Comparison of ENCODE assay signal across 9 cellular contexts in genomic region chr1:153627797-153628626, GRCh38. TPM values are rescaled to one million over a fixed set of nuclear protein-coding genes. Genes with fewer than 3 reads are reported as not detected.
DNase-seq lines count a peak whose midpoint lies in the region; ATAC-seq, FAIRE-seq and TF ChIP-seq lines count a peak whose summit lies in the region.
"Had no signal": no experiment of that assay in that cellular context is flagged by ENCODE, and none has a peak within 500 bp of the region (broad histone marks: within the 10 kb centered on the region; RNA-seq: fewer than 3 reads in every experiment).

S100A1 (plus strand) TSS chr1:153628434; CDS start chr1:153630522, 2,088 bp downstream.

- H3K9me1 ChIP-seq in keratinocyte (ENCODE audit: control insufficient read depth, extremely low read depth, insufficient read depth, low read length), result peaks cover 6% of the 10 kb centered on the region

- dilution Hi-C loops in keratinocyte (cut with MboI; ENCODE audit: extremely low pct_ligation_motif_present, low sequenced_read_pairs), result no loop called here

- intact Hi-C loops in spleen (cut with DNase I; ENCODE audit: low total_unique reads), result no loop called here

- peak within 1 kb of the TSS; percentile 79 for H2AFZ ChIP-seq in keratinocyte (ENCODE audit: control insufficient read depth, low read length)

- no peaks in the 10 kb centered on the region for H4K20me1 ChIP-seq in keratinocyte (ENCODE audit: control insufficient read depth, extremely low read depth, insufficient read depth, low read length)

- H3K9ac ChIP-seq in HUES6 (ENCODE audit: low read length), result peak within 1 kb of the TSS; percentile 79
- H3K9ac ChIP-seq in keratinocyte (ENCODE audit: control insufficient read depth, extremely low read depth, insufficient read depth, low read length), result peak within 1 kb of the TSS; percentile 98

- ATAC-seq in HG03571 (IDR thresholded peaks at IDR 0.05; ENCODE audit: unreplicated experiment), result no peak

- no peak for FAIRE-seq in keratinocyte (lab: Jason Lieb, UNC)

- H3K9me3 ChIP-seq in HUES6 (ENCODE audit: control insufficient read depth, insufficient read depth, low read depth, low read length) (no peaks in the 10 kb centered on the region), keratinocyte (ENCODE audit: control insufficient read depth, low read depth, low read length) (no peaks in the 10 kb centered on the region), spleen (no peaks in the 10 kb centered on the region)

- peaks cover 39% of the 10 kb centered on the region for H3K4me1 Mint-ChIP-seq in brain

- 80 to 95% (median 84%) methylated on average over 5 to 8 of the region's 8 CpGs for WGBS in spleen, 5 donors

- H3K4me2 ChIP-seq in keratinocyte (ENCODE audit: control insufficient read depth, extremely low read depth, insufficient read depth, low read depth, low read length), result peak within 1 kb of the TSS; percentile 100

- peaks cover 4% of the 10 kb centered on the region for H3K27me3 Mint-ChIP-seq in brain

- peak within 1 kb of the TSS; percentile 50; the same call in 1 of the 2 replicates for H3K27ac ChIP-seq in HUES6 (ENCODE audit: low read depth, low read length)
- peak within 1 kb of the TSS; percentile 94 for H3K27ac ChIP-seq in keratinocyte (ENCODE audit: control insufficient read depth, insufficient read depth, low read length)
- peak within 1 kb of the TSS; percentile 62 to 87 (median 81) for H3K27ac ChIP-seq in spleen

- H3K27ac Mint-ChIP-seq in brain, result peak within 1 kb of the TSS; percentile 72 to 97 (median 90)
- H3K27ac Mint-ChIP-seq: activated naive CD4-positive, alpha-beta T cell treated with anti-CD3 and anti-CD28 coated beads, Interleukin-2, amount 50 U/mL, for 24 hours had no signal

- H3K4me1 ChIP-seq in HUES6 (ENCODE audit: control insufficient read depth, insufficient read depth, low read length), result peaks cover 41% of the 10 kb centered on the region
- H3K4me1 ChIP-seq in keratinocyte (ENCODE audit: control insufficient read depth, extremely low read depth, insufficient read depth, low read length), result peaks cover 19% of the 10 kb centered on the region
- peaks cover 0 to 87% (median 31%) of the 10 kb centered on the region in 6 donors for H3K4me1 ChIP-seq in spleen

- H3K79me2 ChIP-seq in keratinocyte (ENCODE audit: control insufficient read depth, insufficient read depth, low read length), result peaks cover 17% of the 10 kb centered on the region

- H3K36me3 Mint-ChIP-seq in brain, result no peaks in the 10 kb centered on the region
- H3K36me3 Mint-ChIP-seq: activated naive CD4-positive, alpha-beta T cell treated with anti-CD3 and anti-CD28 coated beads, Interleukin-2, amount 50 U/mL, for 24 hours had no signal

- H3K27me3 ChIP-seq in HUES6 (ENCODE audit: control insufficient read depth, insufficient read depth, low read length), result 0 out of 2 replicates have a peak, but pooled peaks cover 3% of the 10 kb centered on the region
- no peaks in the 10 kb centered on the region for H3K27me3 ChIP-seq in keratinocyte (ENCODE audit: control insufficient read depth, extremely low read depth, insufficient read depth, low read length)
- H3K27me3 ChIP-seq in spleen (replicated peaks in 1 of 7), result no peaks in the 10 kb centered on the region

- H3K4me3 Mint-ChIP-seq in brain, result peak within 1 kb of the TSS; percentile 45 to 88 (median 81)
- H3K4me3 Mint-ChIP-seq: activated naive CD4-positive, alpha-beta T cell treated with anti-CD3 and anti-CD28 coated beads, Interleukin-2, amount 50 U/mL, for 24 hours had no signal

- TF ChIP-seq CTCF in brain (conservative IDR thresholded peaks at IDR 0.05) (peak in 1 of 2 experiments; percentile 25), keratinocyte (optimal IDR thresholded peaks at IDR 0.05 in 1 of 3, IDR thresholded peaks at IDR 0.05 in 1 of 3, conservative IDR thresholded peaks at IDR 0.05 in 1 of 3; ENCODE audit: extremely low read depth in 1 of 3, insufficient read depth in 2 of 3, low read length in 3 of 3) (peak in 1 of 3 experiments; percentile 35), spleen (IDR thresholded peaks at IDR 0.05 in 8 of 11, conservative IDR thresholded peaks at IDR 0.05 in 3 of 11) (peak in 2 of 11 experiments; percentile 5 to 17)

- H3K4me3 ChIP-seq in HUES6 (ENCODE audit: low read depth, low read length) (peak within 1 kb of the TSS; percentile 75), keratinocyte (ENCODE audit: control insufficient read depth in 2 of 3, extremely low read depth in 1 of 3, insufficient read depth in 2 of 3, low read depth in 1 of 3, low read length in 3 of 3) (peak within 1 kb of the TSS; percentile 56 to 92 (median 87)), spleen (peak within 1 kb of the TSS in 7 of 8 donors; percentile 28 to 62 (median 32))

- TF ChIP-seq POLR2A in spleen (IDR thresholded peaks at IDR 0.05), result no peak

- H3K36me3 ChIP-seq in HUES6 (ENCODE audit: control insufficient read depth, insufficient read depth, low read length) (0 out of 2 replicates have a peak, but pooled peaks cover 6% of the 10 kb centered on the region), keratinocyte (ENCODE audit: control insufficient read depth in 2 of 2, extremely low read depth in 1 of 2, insufficient read depth in 2 of 2, low read length in 2 of 2) (peaks cover 12 to 15% of the 10 kb centered on the region in 2 experiments), spleen (peaks cover 0 to 8% (median 0%) of the 10 kb centered on the region in 6 donors)

- DNase-seq in keratinocyte (ENCODE audit: low read depth, low spot score), result no peak
- no peak for DNase-seq in spleen
- DNase-seq in NCI-H510A (lab: John Stamatoyannopoulos, UW), result no peak
- no peak for DNase-seq in stimulated activated CD4-positive, alpha-beta T cell treated with anti-CD3 and anti-CD28 coated beads, Interleukin-12 subunit alpha, Interleukin-12 subunit beta, amount 100 ng/mL, for 4 hours
- DNase-seq in NCI-H526 (lab: John Stamatoyannopoulos, UW), result no peak

- H3K9me3 Mint-ChIP-seq in brain, result peaks cover 0 to 3% (median under 1%) of the 10 kb centered on the region in 5 experiments
- H3K9me3 Mint-ChIP-seq: activated naive CD4-positive, alpha-beta T cell treated with anti-CD3 and anti-CD28 coated beads, Interleukin-2, amount 50 U/mL, for 24 hours had no signal

RNA-seq across cellular contexts. Expression of gene S100A1, which starts in this region (rescaled TPM):
- polyA plus RNA-seq in brain (ENCODE audit: insufficient read depth, low read depth, low replicate concordance) (570 TPM), keratinocyte (0.12 to 0.15 TPM in 2 of 3 replicates, not detected in the other), spleen (10 to 100 TPM in 1 of 3 donors, 1 to 10 TPM in 2; 1.7 to 39.7 (median 8.2) TPM)
- polyA plus RNA-seq in keratinocyte (2011; ENCODE audit: low read depth), result 1.3 TPM
- polyA plus RNA-seq in keratinocyte (2011; cell fraction: cytosol; rRNA removed), result 0.27 TPM in 1 of 2 replicates, not detected in the other
- polyA plus RNA-seq in keratinocyte (2011; cell fraction: nucleus; rRNA removed), result not detected in 2 replicates
- polyA plus RNA-seq in keratinocyte (2012; ENCODE audit: low replicate concordance), result 1.1 and 1.4 TPM in 2 replicates
- not detected in 3 replicates for polyA minus RNA-seq in keratinocyte
- not detected for polyA minus RNA-seq in keratinocyte (2011; cell fraction: cytosol; rRNA and poly(A)+ RNA removed)
- polyA minus RNA-seq in keratinocyte (2011; cell fraction: nucleus; rRNA and poly(A)+ RNA removed), result not detected in 2 replicates
- 1 to 10 TPM in 1 of 7 donors, not detected in 6; 2.6 TPM for total RNA-seq in spleen

Comparison
In these comparisons a context has a peak if more than half of its experiments do, and no peak if none do; other contexts are left out.
1. RNA of gene S100A1 (polyA plus RNA-seq): 570 TPM in brain (single experiment); 1.7 to 39.7 TPM in spleen and 0.12 to 1.4 TPM in keratinocyte; every median in the first group is over 10 times any median in the second.
2. H3K4me3 ChIP-seq: peak in every context shown above with its lines; median percentile 87 in keratinocyte; 75 in HUES6; 32 in spleen.
3. Peak in every context shown above with its lines, with median percentiles within 50 percentile points of each other: H3K27ac ChIP-seq.